15 cellular contexts compared by ENCODE assay signal in genomic region chr6:119294984-119295383, GRCh38. TPM values are rescaled to one million over a fixed set of nuclear protein-coding genes. Genes with fewer than 3 reads are reported as not detected.
DNase-seq lines count a peak whose midpoint lies in the region; ATAC-seq and TF ChIP-seq lines count a peak whose summit lies in the region.
"Had no signal": no experiment of that assay in that cellular context is flagged by ENCODE, and none has a peak within 500 bp of the region (broad histone marks: within the 10 kb centered on the region; RNA-seq: fewer than 3 reads in every experiment).

No MANE protein-coding gene starts in this region.

- peak; percentile 83 for ATAC-seq in GM18858 (IDR thresholded peaks at IDR 0.05; ENCODE audit: unreplicated experiment)
- ATAC-seq in HG03039 (IDR thresholded peaks at IDR 0.05; ENCODE audit: unreplicated experiment), result peak; percentile 75
- ATAC-seq: lower lobe of right lung had no signal

- H3K27ac ChIP-seq in coronary artery, result no peak overlapping the region
- H3K27ac ChIP-seq: adrenal gland, colonic mucosa, lower lobe of right lung, neutrophil, RWPE1 had no signal

- H3K4me3 Mint-ChIP-seq in activated T-helper 1 cell treated with anti-CD3 and anti-CD28 coated beads, Interleukin-12 subunit alpha, Interleukin-12 subunit beta, Interleukin-2, Interleukin-4 antibody, amounts not matched to agents 30 ng/mL and 10 ng/mL and 1 ng/mL, durations not matched to agents 14 hours and 24 hours and 36 hours, result peak overlapping the region; percentile 16
- H3K4me3 Mint-ChIP-seq: CD14-positive monocyte had no signal

- no peaks in the 10 kb centered on the region for H3K27me3 Mint-ChIP-seq in activated T-helper 1 cell treated with anti-CD3 and anti-CD28 coated beads, Interleukin-12 subunit alpha, Interleukin-12 subunit beta, Interleukin-2, Interleukin-4 antibody, amounts not matched to agents 30 ng/mL and 10 ng/mL and 1 ng/mL, durations not matched to agents 14 hours and 24 hours and 36 hours (ENCODE audit: insufficient read depth)

- TF ChIP-seq CTCF in GM20000 (IDR thresholded peaks at IDR 0.05; ENCODE audit: extremely low read depth, missing control alignments) (no peak), coronary artery (IDR thresholded peaks at IDR 0.05) (no peak)

- peak; percentile 12 for DNase-seq in GM20000 (ENCODE audit: low spot score)
- DNase-seq in activated T-helper 1 cell treated with anti-CD3 and anti-CD28 coated beads, Interleukin-12 subunit alpha, Interleukin-12 subunit beta, Interleukin-2, Interleukin-4 antibody, amounts not matched to agents 30 ng/mL and 10 ng/mL and 1 ng/mL, durations not matched to agents 14 hours and 24 hours and 36 hours (ENCODE audit: low spot score), result no peak
- DNase-seq in stimulated activated naive CD4-positive, alpha-beta T cell (lab: John Stamatoyannopoulos, UW), result no peak
- DNase-seq in NK-92 treated with Interleukin-12 subunit alpha and Interleukin-12 subunit beta, amount 100 ng/mL, for 24 hours (lab: John Stamatoyannopoulos, UW), result no peak
- DNase-seq in NCI-H2029 (lab: John Stamatoyannopoulos, UW), result no peak
- DNase-seq in coronary artery (ENCODE audit: low spot score), result no peak
- DNase-seq: activated CD8-positive, alpha-beta memory T cell treated with anti-CD3 and anti-CD28 coated beads for 24 hours; adrenal gland; colonic mucosa; lower lobe of right lung had no signal

- intact Hi-C loops in activated T-helper 1 cell treated with anti-CD3 and anti-CD28 coated beads, Interleukin-12 subunit alpha, Interleukin-12 subunit beta, Interleukin-2, Interleukin-4 antibody, amounts not matched to agents 30 ng/mL and 10 ng/mL and 1 ng/mL, durations not matched to agents 14 hours and 24 hours and 36 hours (cut with micrococcal nuclease), result loop anchor here (1.0 kb wide), 1 partner anchor 19 kb away; no protein-coding TSS in a partner anchor

- no peak overlapping the region for H3K4me3 ChIP-seq in coronary artery
- H3K4me3 ChIP-seq: adrenal gland, colonic mucosa, lower lobe of right lung had no signal

- H3K4me1 Mint-ChIP-seq in activated T-helper 1 cell treated with anti-CD3 and anti-CD28 coated beads, Interleukin-12 subunit alpha, Interleukin-12 subunit beta, Interleukin-2, Interleukin-4 antibody, amounts not matched to agents 30 ng/mL and 10 ng/mL and 1 ng/mL, durations not matched to agents 14 hours and 24 hours and 36 hours (ENCODE audit: low read depth), result peaks cover 32% of the 10 kb centered on the region
- H3K4me1 Mint-ChIP-seq: CD14-positive monocyte had no signal

- H3K9me3 Mint-ChIP-seq in activated T-helper 1 cell treated with anti-CD3 and anti-CD28 coated beads, Interleukin-12 subunit alpha, Interleukin-12 subunit beta, Interleukin-2, Interleukin-4 antibody, amounts not matched to agents 30 ng/mL and 10 ng/mL and 1 ng/mL, durations not matched to agents 14 hours and 24 hours and 36 hours, result peaks cover 5% of the 10 kb centered on the region

- peaks cover 31% of the 10 kb centered on the region for H3K36me3 Mint-ChIP-seq in activated T-helper 1 cell treated with anti-CD3 and anti-CD28 coated beads, Interleukin-12 subunit alpha, Interleukin-12 subunit beta, Interleukin-2, Interleukin-4 antibody, amounts not matched to agents 30 ng/mL and 10 ng/mL and 1 ng/mL, durations not matched to agents 14 hours and 24 hours and 36 hours (ENCODE audit: low read depth)

- peak overlapping the region; percentile 24 for H3K27ac Mint-ChIP-seq in activated T-helper 1 cell treated with anti-CD3 and anti-CD28 coated beads, Interleukin-12 subunit alpha, Interleukin-12 subunit beta, Interleukin-2, Interleukin-4 antibody, amounts not matched to agents 30 ng/mL and 10 ng/mL and 1 ng/mL, durations not matched to agents 14 hours and 24 hours and 36 hours

RNA-seq across cellular contexts. Expression of gene MAN1A1, which starts 54.6 kb away (rescaled TPM):
- 50.1 and 52.4 TPM in 2 replicates for total RNA-seq in activated T-helper 1 cell treated with anti-CD3 and anti-CD28 coated beads, Interleukin-12 subunit alpha, Interleukin-12 subunit beta, Interleukin-2, Interleukin-4 antibody, amounts not matched to agents 30 ng/mL and 10 ng/mL and 1 ng/mL, durations not matched to agents 14 hours and 24 hours and 36 hours
